In genomic region chr9:19496321-19496720, GRCh38 we compare ENCODE assay signal across 30 cellular contexts.
"Had no signal": no experiment of that assay in that cellular context is flagged by ENCODE, and none has a peak within 500 bp of the region (broad histone marks: within the 10 kb centered on the region; RNA-seq: fewer than 3 reads in every experiment).

No MANE protein-coding gene starts in this region.

- ATAC-seq: activated CD4-positive, alpha-beta T cell treated with anti-CD3 and anti-CD28 coated beads for 36 hours; activated CD4-positive, CD25-positive, alpha-beta regulatory T cell treated with anti-CD3 and anti-CD28 coated beads, Interleukin-2, amount 50 U/mL, for 24 hours; activated naive CD8-positive, alpha-beta T cell treated with anti-CD3 and anti-CD28 coated beads, Interleukin-2, amount 50 U/mL, for 24 hours; activated T-cell treated with anti-CD3 and anti-CD28 coated beads, Interleukin-2, amount 50 U/mL, for 4 hours; Right ventricle myocardium inferior; WTC11 had no signal

- H3K4me3 Mint-ChIP-seq: activated CD4-positive, alpha-beta T cell treated with anti-CD3 and anti-CD28 coated beads for 36 hours; activated CD4-positive, alpha-beta T cell treated with anti-CD3 and anti-CD28 coated beads, Interleukin-2, amount 10 ng/mL, durations not matched to agents 7 days and 5 days; activated naive CD4-positive, alpha-beta T cell treated with anti-CD3 and anti-CD28 coated beads, Interleukin-2, amount 10 ng/mL, durations not matched to agents 7 days and 5 days; activated naive CD8-positive, alpha-beta T cell; activated naive CD8-positive, alpha-beta T cell treated with anti-CD3 and anti-CD28 coated beads, Interleukin-2, amount 50 U/mL, for 24 hours; activated T-cell treated with anti-CD3 and anti-CD28 coated beads, Interleukin-2, amount 50 U/mL, for 4 hours; activated T-helper 1 cell treated with anti-CD3 and anti-CD28 coated beads, Interleukin-12 subunit alpha, Interleukin-12 subunit beta, Interleukin-2, Interleukin-4 antibody, amounts not matched to agents 30 ng/mL and 10 ng/mL and 1 ng/mL, durations not matched to agents 14 hours and 24 hours and 36 hours; brain; WTC11 had no signal

- DNase-seq: activated CD4-positive, alpha-beta T cell treated with anti-CD3 and anti-CD28 coated beads for 36 hours; activated CD4-positive, alpha-beta T cell treated with anti-CD3 and anti-CD28 coated beads, Interleukin-2, amount 10 ng/mL, durations not matched to agents 7 days and 5 days; activated CD4-positive, alpha-beta T cell treated with anti-CD3 and anti-CD28 coated beads, Interleukin-2, amount 50 U/mL, for 48 hours; activated CD8-positive, alpha-beta memory T cell treated with anti-CD3 and anti-CD28 coated beads, Interleukin-2, amount 50 U/mL, for 4 hours; activated effector memory CD4-positive, alpha-beta T cell treated with Interleukin-2 at 50 U/mL for 16 hours; activated naive CD4-positive, alpha-beta T cell treated with anti-CD3 and anti-CD28 coated beads, Interleukin-2, amount 10 ng/mL, durations not matched to agents 7 days and 5 days; activated naive CD8-positive, alpha-beta T cell treated with anti-CD3 and anti-CD28 coated beads, Interleukin-2, amount 50 U/mL, for 24 hours; activated T-cell treated with anti-CD3 and anti-CD28 coated beads for 4 hours; activated T-cell treated with anti-CD3 and anti-CD28 coated beads, Interleukin-2, amount 50 U/mL, for 4 hours; anterior cingulate cortex; MM.1S; MV-4-11; NCI-H1092; NCI-H1436 treated with DMSO at 0.1 percent for 48 hours; NCI-H1694 treated with DMSO at 0.1 percent for 48 hours; NCI-H2029 treated with DMSO at 0.1 percent for 48 hours; NCI-H2107; NCI-H226; NCI-H524 treated with DMSO at 0.1 percent for 48 hours; PC-9; SIG-M5; T1000 had no signal

- H3K36me3 Mint-ChIP-seq: activated naive CD4-positive, alpha-beta T cell treated with anti-CD3 and anti-CD28 coated beads, Interleukin-2, amount 10 ng/mL, durations not matched to agents 7 days and 5 days; activated naive CD8-positive, alpha-beta T cell; brain; WTC11 had no signal

- H3K27ac ChIP-seq: KMS-11, PC-9, RWPE1 had no signal

- H3K4me3 ChIP-seq: PC-9 had no signal

- H3K27ac Mint-ChIP-seq: activated CD4-positive, alpha-beta T cell treated with anti-CD3 and anti-CD28 coated beads for 36 hours; activated CD4-positive, alpha-beta T cell treated with anti-CD3 and anti-CD28 coated beads, Interleukin-2, amount 10 ng/mL, durations not matched to agents 7 days and 5 days; activated naive CD4-positive, alpha-beta T cell treated with anti-CD3 and anti-CD28 coated beads, Interleukin-2, amount 10 ng/mL, durations not matched to agents 7 days and 5 days; activated naive CD8-positive, alpha-beta T cell; activated naive CD8-positive, alpha-beta T cell treated with anti-CD3 and anti-CD28 coated beads, Interleukin-2, amount 50 U/mL, for 24 hours; activated T-helper 1 cell treated with anti-CD3 and anti-CD28 coated beads, Interleukin-12 subunit alpha, Interleukin-12 subunit beta, Interleukin-2, Interleukin-4 antibody, amounts not matched to agents 30 ng/mL and 10 ng/mL and 1 ng/mL, durations not matched to agents 14 hours and 24 hours and 36 hours; brain; WTC11 had no signal

- H3K9me3 Mint-ChIP-seq: activated CD4-positive, alpha-beta T cell treated with anti-CD3 and anti-CD28 coated beads, Interleukin-2, amount 10 ng/mL, durations not matched to agents 7 days and 5 days; activated naive CD4-positive, alpha-beta T cell treated with anti-CD3 and anti-CD28 coated beads, Interleukin-2, amount 10 ng/mL, durations not matched to agents 7 days and 5 days; activated naive CD8-positive, alpha-beta T cell treated with anti-CD3 and anti-CD28 coated beads, Interleukin-2, amount 50 U/mL, for 24 hours; activated T-cell treated with anti-CD3 and anti-CD28 coated beads, Interleukin-2, amount 50 U/mL, for 4 hours had no signal
